Comparison of ENCODE assay signal across 17 cellular contexts in the genomic region with DNA sequence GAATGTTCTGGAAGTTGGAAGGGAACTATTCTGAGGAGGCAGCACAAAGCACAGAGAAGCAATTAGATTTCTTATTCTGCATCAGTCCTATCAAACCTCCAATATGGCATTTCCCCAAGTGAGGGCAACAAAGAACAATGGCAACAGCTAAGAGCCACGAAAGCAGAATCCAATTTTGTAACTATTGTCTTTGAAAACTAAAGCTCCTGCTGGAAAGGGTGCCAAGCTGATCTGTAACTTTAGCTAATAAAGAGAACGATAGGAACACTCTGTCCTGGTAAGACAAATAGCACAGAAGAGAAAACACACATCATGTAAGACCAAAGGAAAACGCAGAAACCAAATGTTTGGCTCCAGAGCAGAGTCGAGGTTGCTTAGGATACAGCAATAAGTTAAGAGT.
"Had no signal": no experiment of that assay in that cellular context is flagged by ENCODE, and none has a peak within 500 bp of the region (broad histone marks: within the 10 kb centered on the region; RNA-seq: fewer than 3 reads in every experiment).

No MANE protein-coding gene starts in this region.

- H3K36me3 ChIP-seq: cardiac muscle cell, right lobe of liver, tibial nerve, vagina had no signal

- H3K4me3 ChIP-seq: cardiac muscle cell, coronary artery, lung, mucosa of descending colon, right lobe of liver, tibial nerve, vagina had no signal

- DNase-seq: activated CD4-positive, alpha-beta memory T cell treated with anti-CD3 and anti-CD28 coated beads for 36 hours; activated CD4-positive, alpha-beta T cell treated with anti-CD3 and anti-CD28 coated beads for 1 hour; activated gamma-delta T cell; activated T-cell treated with anti-CD3 and anti-CD28 coated beads, Interleukin-2, amount 50 U/mL, for 48 hours; effector memory CD8-positive, alpha-beta T cell; immature natural killer cell; left colon; mucosa of descending colon; naive thymus-derived CD8-positive, alpha-beta T cell; right lobe of liver; stimulated activated CD4-positive, alpha-beta T cell treated with anti-CD3 and anti-CD28 coated beads, Interleukin-2, amount 100 ng/mL, for 24 hours; stimulated activated naive CD8-positive, alpha-beta T cell treated with anti-CD3 and anti-CD28 coated beads, Interleukin-15, amount 100 ng/mL, for 72 hours had no signal

- H3K27ac ChIP-seq: cardiac muscle cell, coronary artery, right lobe of liver, vagina had no signal

- H3K27me3 ChIP-seq: cardiac muscle cell, right lobe of liver, tibial nerve, vagina had no signal

- ATAC-seq: effector memory CD8-positive, alpha-beta T cell; left colon; mucosa of descending colon; naive thymus-derived CD8-positive, alpha-beta T cell; right lobe of liver; stimulated activated naive CD8-positive, alpha-beta T cell treated with anti-CD3 and anti-CD28 coated beads, Interleukin-15, amount 100 ng/mL, for 72 hours had no signal

- H3K4me1 ChIP-seq: right lobe of liver, vagina had no signal

- H3K9me3 ChIP-seq: mucosa of descending colon, right lobe of liver, tibial nerve, vagina had no signal
